ENCODE assay signal across 20 cellular contexts in genomic region chr10:22570733-22571430, GRCh38.
A peak's percentile ranks its signal among the peaks of the same experiment; 100 is the strongest.
DNase-seq lines count a peak whose midpoint lies in the region; ATAC-seq and TF ChIP-seq lines count a peak whose summit lies in the region.
"Had no signal": no experiment of that assay in that cellular context is flagged by ENCODE, and none has a peak within 500 bp of the region (broad histone marks: within the 10 kb centered on the region; RNA-seq: fewer than 3 reads in every experiment).

No MANE protein-coding gene starts in this region.

- H3K27ac Mint-ChIP-seq in activated CD8-positive, alpha-beta memory T cell treated with anti-CD3 and anti-CD28 coated beads, Interleukin-2, amount 10 ng/mL, durations not matched to agents 7 days and 5 days = peak overlapping the region; percentile 90
- H3K27ac Mint-ChIP-seq in CD8-positive, alpha-beta memory T cell = peak overlapping the region; percentile 68 to 95 (median 92)
- peak overlapping the region; percentile 67 for H3K27ac Mint-ChIP-seq in activated CD8-positive, alpha-beta T cell treated with anti-CD3 and anti-CD28 coated beads, Interleukin-2, amount 10 ng/mL, durations not matched to agents 7 days and 5 days
- H3K27ac Mint-ChIP-seq: neural progenitor cell had no signal

- no peaks in the 10 kb centered on the region for H3K27me3 ChIP-seq in CD8-positive, alpha-beta memory T cell (ENCODE audit: insufficient read depth, low read length, poor library complexity, severe bottlenecking)
- H3K27me3 ChIP-seq in upper lobe of right lung = no peaks in the 10 kb centered on the region
- H3K27me3 ChIP-seq: BLaER1 treated with 17β-estradiol and CSF1 and Interleukin-3, amounts not matched to agents 10 nM and 100 nM; foreskin keratinocyte; MG63; neural progenitor cell; Peyer's patch; upper lobe of left lung had no signal

- POLR2A ChIA-PET in CD8-positive, alpha-beta memory T cell (lab: Charles Lee) = no interaction called here
- POLR2A ChIA-PET in activated CD8-positive, alpha-beta T cell treated with anti-CD3 and anti-CD28 coated beads, Interleukin-2, amount 10 ng/mL, durations not matched to agents 7 days and 5 days (lab: Charles Lee) = no interaction called here

- H3K36me3 Mint-ChIP-seq in activated CD8-positive, alpha-beta memory T cell treated with anti-CD3 and anti-CD28 coated beads, Interleukin-2, amount 10 ng/mL, durations not matched to agents 7 days and 5 days = peaks cover 50% of the 10 kb centered on the region
- peaks cover 18 to 91% (median 42%) of the 10 kb centered on the region in 3 donors for H3K36me3 Mint-ChIP-seq in CD8-positive, alpha-beta memory T cell
- peaks cover 81% of the 10 kb centered on the region for H3K36me3 Mint-ChIP-seq in activated CD8-positive, alpha-beta T cell treated with anti-CD3 and anti-CD28 coated beads, Interleukin-2, amount 10 ng/mL, durations not matched to agents 7 days and 5 days (ENCODE audit: low read depth)

- peak; percentile 90 for ATAC-seq in activated CD8-positive, alpha-beta memory T cell treated with anti-CD3 and anti-CD28 coated beads, Interleukin-2, amount 10 ng/mL, durations not matched to agents 7 days and 5 days
- ATAC-seq in activated CD8-positive, alpha-beta T cell treated with anti-CD3 and anti-CD28 coated beads, Interleukin-2, amount 10 ng/mL, durations not matched to agents 7 days and 5 days = peak; percentile 75
- ATAC-seq in mucosa of descending colon = peak; percentile 40
- ATAC-seq in upper lobe of right lung = no peak
- ATAC-seq: foreskin keratinocyte had no signal

- TF ChIP-seq CTCF in mucosa of descending colon (IDR thresholded peaks at IDR 0.05) (no peak), upper lobe of right lung (IDR thresholded peaks at IDR 0.05) (no peak)

- no peaks in the 10 kb centered on the region for H3K9me3 ChIP-seq in CD8-positive, alpha-beta memory T cell (ENCODE audit: low read length)
- H3K9me3 ChIP-seq in mucosa of descending colon = no peaks in the 10 kb centered on the region
- H3K9me3 ChIP-seq in upper lobe of right lung = no peaks in the 10 kb centered on the region
- H3K9me3 ChIP-seq: BLaER1 treated with 17β-estradiol and CSF1 and Interleukin-3, amounts not matched to agents 10 nM and 100 nM; MG63; Peyer's patch; psoas muscle; upper lobe of left lung had no signal

- intact Hi-C loops in mucosa of descending colon (cut with DNase I, micrococcal nuclease) = loop anchor here in 1 of 2 donors (10.0 kb wide), 1 partner anchor 424 kb away; no protein-coding TSS in a partner anchor
- intact Hi-C loops in upper lobe of right lung (cut with DNase I) = no loop called here

- H3K27ac ChIP-seq in CD8-positive, alpha-beta memory T cell (ENCODE audit: low read depth, low read length) = peak overlapping the region; percentile 41
- H3K27ac ChIP-seq in upper lobe of right lung = no peak overlapping the region
- H3K27ac ChIP-seq: BLaER1 treated with 17β-estradiol and CSF1 and Interleukin-3, amounts not matched to agents 10 nM and 100 nM; foreskin keratinocyte; neural progenitor cell; psoas muscle; upper lobe of left lung had no signal

- H3K9me3 Mint-ChIP-seq in activated CD8-positive, alpha-beta memory T cell treated with anti-CD3 and anti-CD28 coated beads, Interleukin-2, amount 10 ng/mL, durations not matched to agents 7 days and 5 days (ENCODE audit: low read depth) = no peaks in the 10 kb centered on the region
- no peaks in the 10 kb centered on the region for H3K9me3 Mint-ChIP-seq in CD8-positive, alpha-beta memory T cell
- H3K9me3 Mint-ChIP-seq in activated CD8-positive, alpha-beta T cell treated with anti-CD3 and anti-CD28 coated beads, Interleukin-2, amount 10 ng/mL, durations not matched to agents 7 days and 5 days (ENCODE audit: insufficient read depth) = no peaks in the 10 kb centered on the region
- H3K9me3 Mint-ChIP-seq: activated naive CD4-positive, alpha-beta T cell treated with anti-CD3 and anti-CD28 coated beads, Interleukin-2, amount 50 U/mL, for 24 hours; neural progenitor cell had no signal

- no peak overlapping the region for H3K4me3 ChIP-seq in CD8-positive, alpha-beta memory T cell (ENCODE audit: low read length)
- H3K4me3 ChIP-seq in mucosa of descending colon (no peak overlapping the region), upper lobe of right lung (no peak overlapping the region)
- H3K4me3 ChIP-seq: BLaER1 treated with 17β-estradiol and CSF1 and Interleukin-3, amounts not matched to agents 10 nM and 100 nM; MG63; neural progenitor cell; Peyer's patch; psoas muscle; upper lobe of left lung had no signal

- peak; percentile 85 for DNase-seq in activated CD8-positive, alpha-beta memory T cell treated with anti-CD3 and anti-CD28 coated beads, Interleukin-2, amount 10 ng/mL, durations not matched to agents 7 days and 5 days
- DNase-seq in activated CD8-positive, alpha-beta memory T cell treated with anti-CD3 and anti-CD28 coated beads, Interleukin-2, amount 50 U/mL, for 48 hours = no peak
- peak in 3 of 5 donors; percentile 53 to 67 (median 64) for DNase-seq in CD8-positive, alpha-beta memory T cell
- DNase-seq in activated CD8-positive, alpha-beta T cell treated with anti-CD3 and anti-CD28 coated beads, Interleukin-2, amount 10 ng/mL, durations not matched to agents 7 days and 5 days = peak; percentile 60
- no peak for DNase-seq in mucosa of descending colon
- no peak for DNase-seq in middle frontal gyrus (ENCODE audit: extremely low spot score, low spot score)
- DNase-seq in NCI-H2107 (lab: John Stamatoyannopoulos, UW) = no peak
- no peak for DNase-seq in upper lobe of right lung
- DNase-seq: foreskin keratinocyte, kidney glomerular epithelial cell, mesendoderm, MG63, NCI-H1436 treated with DMSO at 0.1 percent for 48 hours, NCI-H82, Peyer's patch, psoas muscle, upper lobe of left lung had no signal

- H3K4me1 ChIP-seq in CD8-positive, alpha-beta memory T cell (ENCODE audit: insufficient read depth, low read length) = peaks cover 33% of the 10 kb centered on the region
- H3K4me1 ChIP-seq in mucosa of descending colon (ENCODE audit: low read depth) (no peaks in the 10 kb centered on the region), upper lobe of right lung (no peaks in the 10 kb centered on the region)
- H3K4me1 ChIP-seq: foreskin keratinocyte, neural progenitor cell, Peyer's patch, psoas muscle had no signal

- H3K27me3 Mint-ChIP-seq in activated CD8-positive, alpha-beta memory T cell treated with anti-CD3 and anti-CD28 coated beads, Interleukin-2, amount 10 ng/mL, durations not matched to agents 7 days and 5 days = no peaks in the 10 kb centered on the region
- no peaks in the 10 kb centered on the region for H3K27me3 Mint-ChIP-seq in CD8-positive, alpha-beta memory T cell
- no peaks in the 10 kb centered on the region for H3K27me3 Mint-ChIP-seq in activated CD8-positive, alpha-beta T cell treated with anti-CD3 and anti-CD28 coated beads, Interleukin-2, amount 10 ng/mL, durations not matched to agents 7 days and 5 days (ENCODE audit: low read depth)
- H3K27me3 Mint-ChIP-seq: activated naive CD4-positive, alpha-beta T cell treated with anti-CD3 and anti-CD28 coated beads, Interleukin-2, amount 50 U/mL, for 24 hours had no signal

- peaks cover 32% of the 10 kb centered on the region for H3K36me3 ChIP-seq in CD8-positive, alpha-beta memory T cell (ENCODE audit: insufficient read depth, low read length)
- no peaks in the 10 kb centered on the region for H3K36me3 ChIP-seq in mucosa of descending colon (ENCODE audit: low read depth)
- peaks cover 38% of the 10 kb centered on the region for H3K36me3 ChIP-seq in upper lobe of right lung
- H3K36me3 ChIP-seq: neural progenitor cell had no signal

- CTCF ChIA-PET in activated CD8-positive, alpha-beta memory T cell treated with anti-CD3 and anti-CD28 coated beads, Interleukin-2, amount 10 ng/mL, durations not matched to agents 7 days and 5 days (lab: Charles Lee) = interaction anchor here (0.7 to 1.4 kb wide), 3 partner anchors 21 to 417 kb away, joined by 3 to 5 read pairs (median 3); no protein-coding TSS in a partner anchor
- CTCF ChIA-PET in CD8-positive, alpha-beta memory T cell (lab: Charles Lee) = interaction anchor here (1.1 to 5.5 kb wide), 2 partner anchors 13 to 80 kb away, joined by 3 to 42 read pairs; no protein-coding TSS in a partner anchor
- CTCF ChIA-PET in activated CD8-positive, alpha-beta T cell treated with anti-CD3 and anti-CD28 coated beads, Interleukin-2, amount 10 ng/mL, durations not matched to agents 7 days and 5 days (lab: Charles Lee) = interaction anchor here (0.7 to 5.9 kb wide), 2 partner anchors 14 to 41 kb away, joined by 3 to 82 read pairs; no protein-coding TSS in a partner anchor

- peaks cover 65% of the 10 kb centered on the region for H3K4me1 Mint-ChIP-seq in activated CD8-positive, alpha-beta memory T cell treated with anti-CD3 and anti-CD28 coated beads, Interleukin-2, amount 10 ng/mL, durations not matched to agents 7 days and 5 days
- peaks cover 70 to 94% (median 83%) of the 10 kb centered on the region in 3 donors for H3K4me1 Mint-ChIP-seq in CD8-positive, alpha-beta memory T cell
- H3K4me1 Mint-ChIP-seq in activated CD8-positive, alpha-beta T cell treated with anti-CD3 and anti-CD28 coated beads, Interleukin-2, amount 10 ng/mL, durations not matched to agents 7 days and 5 days (ENCODE audit: low read depth) = peaks cover 60% of the 10 kb centered on the region

- H3K4me3 Mint-ChIP-seq in activated CD8-positive, alpha-beta memory T cell treated with anti-CD3 and anti-CD28 coated beads, Interleukin-2, amount 10 ng/mL, durations not matched to agents 7 days and 5 days = no peak overlapping the region
- peak overlapping the region in 3 of 7 donors; percentile 1 to 59 (median 7) for H3K4me3 Mint-ChIP-seq in CD8-positive, alpha-beta memory T cell
- no peak overlapping the region for H3K4me3 Mint-ChIP-seq in activated CD8-positive, alpha-beta T cell treated with anti-CD3 and anti-CD28 coated beads, Interleukin-2, amount 10 ng/mL, durations not matched to agents 7 days and 5 days
- H3K4me3 Mint-ChIP-seq: activated naive CD4-positive, alpha-beta T cell treated with anti-CD3 and anti-CD28 coated beads, Interleukin-2, amount 50 U/mL, for 24 hours; neural progenitor cell had no signal

Comparison
In these comparisons a context has a peak if more than half of its experiments do, and no peak if none do; other contexts are left out.
1. DNase-seq: peak in activated CD8-positive, alpha-beta memory T cell treated with anti-CD3 and anti-CD28 coated beads, Interleukin-2, amount 10 ng/mL, durations not matched to agents 7 days and 5 days (single experiment), CD8-positive, alpha-beta memory T cell (3 of 5) and activated CD8-positive, alpha-beta T cell treated with anti-CD3 and anti-CD28 coated beads, Interleukin-2, amount 10 ng/mL, durations not matched to agents 7 days and 5 days (single experiment); none in activated CD8-positive, alpha-beta memory T cell treated with anti-CD3 and anti-CD28 coated beads, Interleukin-2, amount 50 U/mL, for 48 hours (single experiment), mucosa of descending colon (0 of 3), middle frontal gyrus (single experiment), NCI-H2107 (single experiment) and upper lobe of right lung (single experiment).
2. Peak in every context shown above with its lines, with median percentiles within 50 percentile points of each other: H3K27ac Mint-ChIP-seq.